In genomic region chr18:58309610-58310239, GRCh38 we compare ENCODE assay signal across 11 cellular contexts.
DNase-seq lines count a peak whose midpoint lies in the region; ATAC-seq and TF ChIP-seq lines count a peak whose summit lies in the region.
"Had no signal": no experiment of that assay in that cellular context is flagged by ENCODE, and none has a peak within 500 bp of the region (broad histone marks: within the 10 kb centered on the region; RNA-seq: fewer than 3 reads in every experiment).

No MANE protein-coding gene starts in this region.

- H3K9me3 ChIP-seq in CD4-positive, alpha-beta T cell (ENCODE audit: control insufficient read depth, low read length), result peaks cover 6% of the 10 kb centered on the region
- H3K9me3 ChIP-seq in esophagus squamous epithelium, result peaks cover 0 to 15% (median 0%) of the 10 kb centered on the region in 3 donors
- H3K9me3 ChIP-seq in naive thymus-derived CD4-positive, alpha-beta T cell (ENCODE audit: control insufficient read depth in 2 of 3, low read length in 3 of 3), result no peaks in the 10 kb centered on the region
- H3K9me3 ChIP-seq in ovary, result no peaks in the 10 kb centered on the region

- H3K4me1 ChIP-seq in esophagus squamous epithelium, result peaks cover 9 to 36% (median 12%) of the 10 kb centered on the region in 3 donors
- peaks cover 0 to 46% of the 10 kb centered on the region in 2 donors for H3K4me1 ChIP-seq in naive thymus-derived CD4-positive, alpha-beta T cell (ENCODE audit: control insufficient read depth in 2 of 2, insufficient read depth in 2 of 2, low read length in 2 of 2)
- peaks cover 2% of the 10 kb centered on the region for H3K4me1 ChIP-seq in ovary (ENCODE audit: insufficient read depth)

- no peak for TF ChIP-seq CTCF in CD4-positive, alpha-beta T cell (IDR thresholded peaks at IDR 0.05)
- no peak for TF ChIP-seq CTCF in RWPE1 (conservative IDR thresholded peaks at IDR 0.05; ENCODE audit: low read depth)
- no peak for TF ChIP-seq CTCF in esophagus squamous epithelium (IDR thresholded peaks at IDR 0.05)
- TF ChIP-seq CTCF in ovary (IDR thresholded peaks at IDR 0.05), result no peak
- TF ChIP-seq CTCF in activated CD8-positive, alpha-beta T cell treated with anti-CD3 and anti-CD28 coated beads for 36 hours (IDR thresholded peaks at IDR 0.05), result no peak

- H3K36me3 Mint-ChIP-seq in CD4-positive, alpha-beta T cell (ENCODE audit: low read depth), result peaks cover 3% of the 10 kb centered on the region
- peaks cover 0 to 4% (median 0%) of the 10 kb centered on the region in 5 donors for H3K36me3 Mint-ChIP-seq in naive thymus-derived CD4-positive, alpha-beta T cell
- H3K36me3 Mint-ChIP-seq in activated CD8-positive, alpha-beta T cell treated with anti-CD3 and anti-CD28 coated beads for 36 hours (ENCODE audit: low read depth), result peaks cover 2% of the 10 kb centered on the region

- peak overlapping the region; percentile 24 for H3K27ac ChIP-seq in CD4-positive, alpha-beta T cell (ENCODE audit: low read depth, low read length)
- H3K27ac ChIP-seq in RWPE1 (peak overlapping the region; percentile 75), esophagus squamous epithelium (peak overlapping the region in 3 of 4 donors; percentile 3 to 69 (median 67)), ovary (no peak overlapping the region)
- peak overlapping the region; percentile 53 for H3K27ac ChIP-seq in naive thymus-derived CD4-positive, alpha-beta T cell (ENCODE audit: low read depth, low read length)

- no peak for DNase-seq in CD4-positive, alpha-beta T cell
- DNase-seq in RWPE1 (ENCODE audit: low spot score) (no peak), esophagus squamous epithelium (lab: John Stamatoyannopoulos, UW) (no peak), ovary (no peak)
- peak in 1 of 9 donors; percentile 25 for DNase-seq in naive thymus-derived CD4-positive, alpha-beta T cell
- DNase-seq in activated CD8-positive, alpha-beta T cell treated with anti-CD3 and anti-CD28 coated beads for 36 hours, result no peak
- DNase-seq: erythroblast, NCI-H1092 treated with DMSO at 0.1 percent for 48 hours, NCI-H446 treated with DMSO at 0.1 percent for 48 hours had no signal

- no peaks in the 10 kb centered on the region for H3K27me3 Mint-ChIP-seq in CD4-positive, alpha-beta T cell
- H3K27me3 Mint-ChIP-seq in naive thymus-derived CD4-positive, alpha-beta T cell, result peaks cover 0 to 26% (median 0%) of the 10 kb centered on the region in 5 donors
- H3K27me3 Mint-ChIP-seq in activated CD8-positive, alpha-beta T cell treated with anti-CD3 and anti-CD28 coated beads for 36 hours, result no peaks in the 10 kb centered on the region

- ATAC-seq in CD4-positive, alpha-beta T cell (ENCODE audit: poor library complexity), result peak; percentile 50
- no peak for ATAC-seq in naive thymus-derived CD4-positive, alpha-beta T cell
- ATAC-seq in HG03439 (IDR thresholded peaks at IDR 0.05; ENCODE audit: unreplicated experiment) (no peak), HG03571 (IDR thresholded peaks at IDR 0.05; ENCODE audit: unreplicated experiment) (no peak)
- no peak for ATAC-seq in activated CD8-positive, alpha-beta T cell treated with anti-CD3 and anti-CD28 coated beads for 36 hours

- no peak for TF ChIP-seq POLR2A in esophagus squamous epithelium (IDR thresholded peaks at IDR 0.05)
- no peak for TF ChIP-seq POLR2A in ovary (IDR thresholded peaks at IDR 0.05)

- H3K4me1 Mint-ChIP-seq in CD4-positive, alpha-beta T cell (ENCODE audit: low read depth), result peaks cover 61% of the 10 kb centered on the region
- peaks cover 10 to 70% (median 58%) of the 10 kb centered on the region in 7 donors for H3K4me1 Mint-ChIP-seq in naive thymus-derived CD4-positive, alpha-beta T cell
- peaks cover 30% of the 10 kb centered on the region for H3K4me1 Mint-ChIP-seq in activated CD8-positive, alpha-beta T cell treated with anti-CD3 and anti-CD28 coated beads for 36 hours (ENCODE audit: low read depth)

- no peaks in the 10 kb centered on the region for H3K27me3 ChIP-seq in CD4-positive, alpha-beta T cell (ENCODE audit: control insufficient read depth, insufficient read depth, low read length)
- H3K27me3 ChIP-seq in esophagus squamous epithelium (no peaks in the 10 kb centered on the region), ovary (no peaks in the 10 kb centered on the region)
- no peaks in the 10 kb centered on the region for H3K27me3 ChIP-seq in naive thymus-derived CD4-positive, alpha-beta T cell (ENCODE audit: control insufficient read depth in 2 of 2, insufficient read depth in 2 of 2, low read length in 2 of 2)

- peak overlapping the region; percentile 8 for H3K4me3 Mint-ChIP-seq in CD4-positive, alpha-beta T cell
- peak overlapping the region in 9 of 10 donors; percentile 14 to 82 (median 47) for H3K4me3 Mint-ChIP-seq in naive thymus-derived CD4-positive, alpha-beta T cell
- H3K4me3 Mint-ChIP-seq in activated CD8-positive, alpha-beta T cell treated with anti-CD3 and anti-CD28 coated beads for 36 hours, result no peak overlapping the region

- H3K36me3 ChIP-seq in esophagus squamous epithelium (no peaks in the 10 kb centered on the region), ovary (no peaks in the 10 kb centered on the region)
- no peaks in the 10 kb centered on the region for H3K36me3 ChIP-seq in naive thymus-derived CD4-positive, alpha-beta T cell (ENCODE audit: control insufficient read depth in 2 of 3, insufficient read depth in 3 of 3, low read length in 3 of 3)

- WGBS in esophagus squamous epithelium, 2 donors, result 82 to 85% methylated on average over 7 of the region's 7 CpGs
- 90 to 94% (median 92%) methylated on average over 7 of the region's 7 CpGs for WGBS in ovary, 3 donors

- intact Hi-C loops in CD4-positive, alpha-beta T cell (cut with DNase I, micrococcal nuclease), result loop anchor here in 1 of 2 experiments (5.0 kb wide), 1 partner anchor 112 kb away; no protein-coding TSS in a partner anchor
- intact Hi-C loops in esophagus squamous epithelium (cut with DNase I) (no loop called here), ovary (cut with DNase I) (no loop called here)
- intact Hi-C loops in naive thymus-derived CD4-positive, alpha-beta T cell (cut with micrococcal nuclease), result no loop called here
- intact Hi-C loops in activated CD8-positive, alpha-beta T cell treated with anti-CD3 and anti-CD28 coated beads for 36 hours (cut with micrococcal nuclease), result no loop called here

- TF ChIP-seq EP300 in ovary (IDR thresholded peaks at IDR 0.05), result no peak

- CTCF ChIA-PET in CD4-positive, alpha-beta T cell (lab: Charles Lee), result interaction anchor here (2.5 kb wide), 1 partner anchor 12 kb away, joined by 7 read pairs; no protein-coding TSS in a partner anchor
- CTCF ChIA-PET in RWPE1 (lab: Yijun Ruan, JAX), result no interaction called here
- CTCF ChIA-PET in naive thymus-derived CD4-positive, alpha-beta T cell (lab: Charles Lee), result no interaction called here
- CTCF ChIA-PET in activated CD8-positive, alpha-beta T cell treated with anti-CD3 and anti-CD28 coated beads for 36 hours (lab: Charles Lee), result no interaction called here

- H3K27ac Mint-ChIP-seq in CD4-positive, alpha-beta T cell, result peak overlapping the region; percentile 76
- H3K27ac Mint-ChIP-seq in naive thymus-derived CD4-positive, alpha-beta T cell, result peak overlapping the region in 8 of 9 donors; percentile 63 to 95 (median 84)
- H3K27ac Mint-ChIP-seq in activated CD8-positive, alpha-beta T cell treated with anti-CD3 and anti-CD28 coated beads for 36 hours, result no peak overlapping the region

- H3K4me3 ChIP-seq in esophagus squamous epithelium, result no peak overlapping the region
- peak overlapping the region; percentile 24 for H3K4me3 ChIP-seq in naive thymus-derived CD4-positive, alpha-beta T cell (ENCODE audit: low read length)
- H3K4me3 ChIP-seq in ovary, result no peak overlapping the region

- no peaks in the 10 kb centered on the region for H3K9me3 Mint-ChIP-seq in CD4-positive, alpha-beta T cell
- H3K9me3 Mint-ChIP-seq in naive thymus-derived CD4-positive, alpha-beta T cell, result peaks cover 0 to 16% (median 3%) of the 10 kb centered on the region in 11 donors
- peaks cover 7% of the 10 kb centered on the region for H3K9me3 Mint-ChIP-seq in activated CD8-positive, alpha-beta T cell treated with anti-CD3 and anti-CD28 coated beads for 36 hours

- POLR2A ChIA-PET in CD4-positive, alpha-beta T cell (lab: Charles Lee), result interaction anchor here (0.6 to 2.0 kb wide), 2 partner anchors 8 to 160 kb away, joined by 3 to 11 read pairs; no protein-coding TSS in a partner anchor
- POLR2A ChIA-PET in RWPE1 (lab: Yijun Ruan, JAX; ENCODE audit: low non-redundant PET), result no interaction called here
- POLR2A ChIA-PET in naive thymus-derived CD4-positive, alpha-beta T cell (lab: Charles Lee), result no interaction called here
- POLR2A ChIA-PET in activated CD8-positive, alpha-beta T cell treated with anti-CD3 and anti-CD28 coated beads for 36 hours (lab: Charles Lee), result no interaction called here

Comparison
In these comparisons a context has a peak if more than half of its experiments do, and no peak if none do; other contexts are left out.
1. H3K27ac ChIP-seq: peak in CD4-positive, alpha-beta T cell (single experiment), RWPE1 (single experiment), esophagus squamous epithelium (3 of 4) and naive thymus-derived CD4-positive, alpha-beta T cell (single experiment); none in ovary (0 of 2).